ENCODE assay signal across 8 cellular contexts in the genomic region with DNA sequence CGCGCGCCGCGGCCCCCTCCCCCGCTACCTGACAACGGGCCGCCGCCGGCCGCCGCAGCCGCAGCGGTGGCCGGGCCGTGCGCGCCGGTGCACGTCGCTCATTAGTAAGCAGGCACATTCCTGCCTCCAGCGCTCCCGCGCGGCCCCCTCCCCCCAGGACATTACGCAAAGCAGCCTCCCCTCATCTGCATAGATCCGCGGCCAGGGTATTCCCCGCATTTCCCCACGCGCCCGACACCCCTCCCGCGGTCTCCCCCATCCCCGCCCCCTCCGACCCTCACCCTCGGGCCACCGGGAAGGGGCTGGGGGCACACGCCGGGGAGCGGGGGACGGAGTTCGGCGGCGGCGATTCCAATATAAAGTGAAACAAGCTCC. TPM values are rescaled to one million over a fixed set of nuclear protein-coding genes. Genes with fewer than 3 reads are reported as not detected.
DNase-seq lines count a peak whose midpoint lies in the region; ATAC-seq and TF ChIP-seq lines count a peak whose summit lies in the region.

A gene with protein sequence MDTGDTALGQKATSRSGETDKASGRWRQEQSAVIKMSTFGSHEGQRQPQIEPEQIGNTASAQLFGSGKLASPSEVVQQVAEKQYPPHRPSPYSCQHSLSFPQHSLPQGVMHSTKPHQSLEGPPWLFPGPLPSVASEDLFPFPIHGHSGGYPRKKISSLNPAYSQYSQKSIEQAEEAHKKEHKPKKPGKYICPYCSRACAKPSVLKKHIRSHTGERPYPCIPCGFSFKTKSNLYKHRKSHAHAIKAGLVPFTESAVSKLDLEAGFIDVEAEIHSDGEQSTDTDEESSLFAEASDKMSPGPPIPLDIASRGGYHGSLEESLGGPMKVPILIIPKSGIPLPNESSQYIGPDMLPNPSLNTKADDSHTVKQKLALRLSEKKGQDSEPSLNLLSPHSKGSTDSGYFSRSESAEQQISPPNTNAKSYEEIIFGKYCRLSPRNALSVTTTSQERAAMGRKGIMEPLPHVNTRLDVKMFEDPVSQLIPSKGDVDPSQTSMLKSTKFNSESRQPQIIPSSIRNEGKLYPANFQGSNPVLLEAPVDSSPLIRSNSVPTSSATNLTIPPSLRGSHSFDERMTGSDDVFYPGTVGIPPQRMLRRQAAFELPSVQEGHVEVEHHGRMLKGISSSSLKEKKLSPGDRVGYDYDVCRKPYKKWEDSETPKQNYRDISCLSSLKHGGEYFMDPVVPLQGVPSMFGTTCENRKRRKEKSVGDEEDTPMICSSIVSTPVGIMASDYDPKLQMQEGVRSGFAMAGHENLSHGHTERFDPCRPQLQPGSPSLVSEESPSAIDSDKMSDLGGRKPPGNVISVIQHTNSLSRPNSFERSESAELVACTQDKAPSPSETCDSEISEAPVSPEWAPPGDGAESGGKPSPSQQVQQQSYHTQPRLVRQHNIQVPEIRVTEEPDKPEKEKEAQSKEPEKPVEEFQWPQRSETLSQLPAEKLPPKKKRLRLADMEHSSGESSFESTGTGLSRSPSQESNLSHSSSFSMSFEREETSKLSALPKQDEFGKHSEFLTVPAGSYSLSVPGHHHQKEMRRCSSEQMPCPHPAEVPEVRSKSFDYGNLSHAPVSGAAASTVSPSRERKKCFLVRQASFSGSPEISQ (N-terminal part only) (minus strand): TSS at position 106 of the 375 bp plus-strand sequence. CDS start 170,438 bp downstream, outside the sequence.

- H3K9me3 Mint-ChIP-seq in natural killer cell treated with Interleukin-12 subunit alpha and Interleukin-12 subunit beta and Interleukin-15 and Interleukin-18, amount 100 ng/mL, for 72 hours: no peaks in the 10 kb centered on the region
- H3K9me3 Mint-ChIP-seq in stimulated activated naive CD8-positive, alpha-beta T cell treated with anti-CD3 and anti-CD28 coated beads, Interleukin-15, Interleukin-2, amounts not matched to agents 100 ng/mL and 50 ng/mL, for 24 hours: no peaks in the 10 kb centered on the region

- DNase-seq in 8988T (peak; percentile 66), RKO (ENCODE audit: low spot score) (peak; percentile 87), fibroblast of mammary gland (ENCODE audit: low read depth) (peak; percentile 80)
- DNase-seq in activated T-helper 1 cell treated with anti-CD3 and anti-CD28 coated beads, Interleukin-2, amount 50 U/mL, for 16 hours (ENCODE audit: low read depth in 1 of 2, low spot score in 1 of 2): peak; percentile 59 to 81
- peak; percentile 97 for DNase-seq in natural killer cell treated with Interleukin-12 subunit alpha and Interleukin-12 subunit beta and Interleukin-15 and Interleukin-18, amount 100 ng/mL, for 72 hours (ENCODE audit: low spot score)

- H3K36me3 Mint-ChIP-seq in natural killer cell treated with Interleukin-12 subunit alpha and Interleukin-12 subunit beta and Interleukin-15 and Interleukin-18, amount 100 ng/mL, for 72 hours: peaks cover 10% of the 10 kb centered on the region
- peaks cover 15% of the 10 kb centered on the region for H3K36me3 Mint-ChIP-seq in stimulated activated naive CD8-positive, alpha-beta T cell treated with anti-CD3 and anti-CD28 coated beads, Interleukin-15, Interleukin-2, amounts not matched to agents 100 ng/mL and 50 ng/mL, for 24 hours (ENCODE audit: low read depth)

- H3K4me3 ChIP-seq in fibroblast of mammary gland (ENCODE audit: control insufficient read depth, low read depth, low read length): peak within 1 kb of the TSS; percentile 93

- peaks cover 44 to 56% of the 10 kb centered on the region in 2 donors for H3K4me1 Mint-ChIP-seq in natural killer cell treated with Interleukin-12 subunit alpha and Interleukin-12 subunit beta and Interleukin-15 and Interleukin-18, amount 100 ng/mL, for 72 hours (ENCODE audit: low read depth in 2 of 2)
- peaks cover 55% of the 10 kb centered on the region for H3K4me1 Mint-ChIP-seq in stimulated activated naive CD8-positive, alpha-beta T cell treated with anti-CD3 and anti-CD28 coated beads, Interleukin-15, Interleukin-2, amounts not matched to agents 100 ng/mL and 50 ng/mL, for 24 hours (ENCODE audit: low read depth)

- H3K27me3 Mint-ChIP-seq in natural killer cell treated with Interleukin-12 subunit alpha and Interleukin-12 subunit beta and Interleukin-15 and Interleukin-18, amount 100 ng/mL, for 72 hours: no peaks in the 10 kb centered on the region
- H3K27me3 Mint-ChIP-seq in stimulated activated naive CD8-positive, alpha-beta T cell treated with anti-CD3 and anti-CD28 coated beads, Interleukin-15, Interleukin-2, amounts not matched to agents 100 ng/mL and 50 ng/mL, for 24 hours: peaks cover 3% of the 10 kb centered on the region

- peak within 1 kb of the TSS; percentile 98 to 100 for H3K27ac Mint-ChIP-seq in natural killer cell treated with Interleukin-12 subunit alpha and Interleukin-12 subunit beta and Interleukin-15 and Interleukin-18, amount 100 ng/mL, for 72 hours
- peak within 1 kb of the TSS; percentile 99 for H3K27ac Mint-ChIP-seq in stimulated activated naive CD8-positive, alpha-beta T cell treated with anti-CD3 and anti-CD28 coated beads, Interleukin-15, Interleukin-2, amounts not matched to agents 100 ng/mL and 50 ng/mL, for 24 hours

- H3K4me3 Mint-ChIP-seq in natural killer cell treated with Interleukin-12 subunit alpha and Interleukin-12 subunit beta and Interleukin-15 and Interleukin-18, amount 100 ng/mL, for 72 hours: peak within 1 kb of the TSS; percentile 95
- H3K4me3 Mint-ChIP-seq in stimulated activated naive CD8-positive, alpha-beta T cell treated with anti-CD3 and anti-CD28 coated beads, Interleukin-15, Interleukin-2, amounts not matched to agents 100 ng/mL and 50 ng/mL, for 24 hours: peak within 1 kb of the TSS; percentile 90

- TF ChIP-seq CTCF in fibroblast of mammary gland (conservative IDR thresholded peaks at IDR 0.05; ENCODE audit: control insufficient read depth, insufficient read depth, low read depth, low read length): no peak

- ATAC-seq in GM18868 (IDR thresholded peaks at IDR 0.05; ENCODE audit: unreplicated experiment): peak; percentile 27
- peak; percentile 26 for ATAC-seq in HG03196 (IDR thresholded peaks at IDR 0.05; ENCODE audit: unreplicated experiment)
- peak; percentile 69 to 77 for ATAC-seq in natural killer cell treated with Interleukin-12 subunit alpha and Interleukin-12 subunit beta and Interleukin-15 and Interleukin-18, amount 100 ng/mL, for 72 hours

RNA-seq across cellular contexts. Expression of the gene that starts here (rescaled TPM):
- total RNA-seq in natural killer cell treated with Interleukin-12 subunit alpha and Interleukin-12 subunit beta and Interleukin-15 and Interleukin-18, amount 100 ng/mL, for 72 hours: 10 to 100 TPM; 45.7 to 58.1 TPM

Comparison
In these comparisons a context has a peak if more than half of its experiments do, and no peak if none do; other contexts are left out.
1. Peak in every context shown above with its lines: DNase-seq, ATAC-seq and H3K4me3 ChIP-seq.